In the genomic region with DNA sequence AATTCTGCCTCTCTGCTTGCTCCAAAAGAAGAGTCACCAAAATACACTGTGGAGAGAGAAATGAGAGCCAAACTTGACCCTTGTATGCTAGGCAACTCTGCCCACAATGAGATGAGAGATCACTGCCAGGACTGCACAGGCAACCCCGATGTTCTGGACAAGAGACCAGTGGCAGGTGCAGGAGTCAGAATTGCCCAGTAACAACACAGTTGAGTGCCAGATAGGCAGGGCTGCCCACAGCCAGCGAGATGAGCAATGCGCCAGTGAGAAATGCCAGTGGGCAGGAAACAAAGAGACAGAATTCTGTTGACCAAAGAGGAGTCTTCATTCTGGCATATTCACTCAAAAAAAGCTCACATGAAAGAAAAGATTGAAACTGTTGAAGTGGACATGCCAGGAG, we compare ENCODE assay signal across 28 cellular contexts.
"Had no signal": no experiment of that assay in that cellular context is flagged by ENCODE, and none has a peak within 500 bp of the region (broad histone marks: within the 10 kb centered on the region; RNA-seq: fewer than 3 reads in every experiment).

No MANE protein-coding gene starts in this region.

- H3K9me3 ChIP-seq: ascending aorta, breast epithelium, colonic mucosa, esophagus squamous epithelium had no signal

- DNase-seq: activated CD4-positive, alpha-beta memory T cell treated with anti-CD3 and anti-CD28 coated beads, Interleukin-2, amount 10 ng/mL, durations not matched to agents 7 days and 5 days; activated CD4-positive, alpha-beta T cell treated with anti-CD3 and anti-CD28 coated beads for 4 hours; activated CD4-positive, alpha-beta T cell treated with anti-CD3 and anti-CD28 coated beads, Interleukin-2, amount 10 ng/mL, durations not matched to agents 7 days and 5 days; activated CD4-positive, alpha-beta T cell treated with anti-CD3 and anti-CD28 coated beads, Interleukin-2, amount 50 U/mL, for 4 hours; activated CD4-positive, CD25-positive, alpha-beta regulatory T cell; activated CD4-positive, CD25-positive, alpha-beta regulatory T cell treated with anti-CD3 and anti-CD28 coated beads, Interleukin-2, amount 50 U/mL, for 72 hours; activated CD8-positive, alpha-beta memory T cell treated with anti-CD3 and anti-CD28 coated beads, Interleukin-2, amount 50 U/mL, for 48 hours; activated gamma-delta T cell; activated naive CD4-positive, alpha-beta T cell; activated naive CD4-positive, alpha-beta T cell treated with anti-CD3 and anti-CD28 coated beads, Interleukin-2, amount 10 ng/mL, durations not matched to agents 7 days and 5 days; activated naive CD8-positive, alpha-beta T cell treated with anti-CD3 and anti-CD28 coated beads, Interleukin-2, amount 10 ng/mL, durations not matched to agents 7 days and 5 days; activated T-cell treated with anti-CD3 and anti-CD28 coated beads for 4 hours; activated T-cell treated with anti-CD3 and anti-CD28 coated beads, Interleukin-2, amount 50 U/mL, for 24 hours; activated T-cell treated with anti-CD3 and anti-CD28 coated beads, Interleukin-2, amount 50 U/mL, for 72 hours; central memory CD4-positive, alpha-beta T cell; cerebellar nuclear complex; colonic mucosa; effector CD8-positive, alpha-beta T cell; esophagus squamous epithelium; foreskin melanocyte; T-helper 1 cell; T-helper 17 cell; T1000 had no signal

- ATAC-seq: activated naive CD4-positive, alpha-beta T cell treated with anti-CD3 and anti-CD28 coated beads, Interleukin-2, amount 50 U/mL, for 72 hours; activated T-cell treated with anti-CD3 and anti-CD28 coated beads, Interleukin-2, amount 50 U/mL, for 72 hours; T-helper 17 cell had no signal

- H3K27me3 ChIP-seq: ascending aorta, breast epithelium, cardiac muscle cell, colonic mucosa, esophagus squamous epithelium had no signal

- H3K27ac ChIP-seq: ascending aorta, breast epithelium, cardiac muscle cell, colonic mucosa, epithelial cell of prostate, esophagus squamous epithelium had no signal

- H3K36me3 ChIP-seq: ascending aorta, cardiac muscle cell, colonic mucosa, esophagus squamous epithelium had no signal

- H3K4me1 ChIP-seq: ascending aorta, breast epithelium, colonic mucosa, esophagus squamous epithelium had no signal

- H3K4me3 ChIP-seq: ascending aorta, breast epithelium, cardiac muscle cell, colonic mucosa, esophagus squamous epithelium had no signal
